ENCODE assay signal across 1 cellular context in the genomic region with DNA sequence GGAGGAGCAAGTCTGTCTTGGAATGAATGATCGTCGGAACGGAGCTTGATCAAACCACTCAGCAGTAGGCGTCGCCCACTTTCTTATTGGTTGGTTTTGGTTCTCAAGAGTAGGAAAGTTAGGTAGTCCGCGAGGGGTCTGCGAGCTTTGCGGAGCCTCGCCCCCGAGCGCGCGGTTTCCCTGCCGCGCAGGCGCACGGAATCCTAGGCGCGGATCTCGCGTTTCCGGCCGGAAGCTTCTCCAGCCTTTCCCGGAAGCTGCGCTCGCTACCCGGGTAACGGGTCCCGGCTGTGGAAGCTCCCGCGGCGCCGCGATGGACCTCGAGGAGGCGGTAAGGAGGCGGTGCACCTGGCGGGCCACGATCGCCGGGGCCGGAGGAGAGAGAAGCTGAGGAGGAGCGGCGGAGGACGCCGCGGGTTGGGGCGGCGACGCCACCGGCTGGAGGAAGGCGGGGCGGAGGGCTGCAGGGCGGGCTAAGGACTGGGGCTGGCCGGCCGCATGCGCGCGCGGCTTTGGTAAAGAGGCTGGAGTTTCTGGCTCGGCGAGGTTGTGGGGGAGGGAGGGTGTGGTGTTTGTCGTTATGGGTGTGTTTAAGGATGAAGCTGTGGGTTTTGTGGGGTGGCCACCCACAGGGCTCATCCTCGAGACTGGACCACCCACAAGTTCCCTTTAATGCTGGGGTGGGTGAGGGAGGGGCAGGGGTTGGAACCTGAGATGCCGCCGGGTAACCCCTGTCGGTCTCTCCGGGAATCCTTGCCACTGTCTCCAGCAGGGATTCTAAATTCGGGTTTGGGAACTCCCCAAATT.
TF ChIP-seq lines count a peak whose summit lies in the region.

TAF1B (plus strand) TSS at position 246 of the 807 bp plus-strand sequence; CDS start at position 314, 68 bp downstream.

TF ChIP-seq in HepG2, 621 proteins besides CTCF, POLR2A, EP300 and RAD21 (continued from another document and continues in another):
- TF ChIP-seq, protein P1, sequence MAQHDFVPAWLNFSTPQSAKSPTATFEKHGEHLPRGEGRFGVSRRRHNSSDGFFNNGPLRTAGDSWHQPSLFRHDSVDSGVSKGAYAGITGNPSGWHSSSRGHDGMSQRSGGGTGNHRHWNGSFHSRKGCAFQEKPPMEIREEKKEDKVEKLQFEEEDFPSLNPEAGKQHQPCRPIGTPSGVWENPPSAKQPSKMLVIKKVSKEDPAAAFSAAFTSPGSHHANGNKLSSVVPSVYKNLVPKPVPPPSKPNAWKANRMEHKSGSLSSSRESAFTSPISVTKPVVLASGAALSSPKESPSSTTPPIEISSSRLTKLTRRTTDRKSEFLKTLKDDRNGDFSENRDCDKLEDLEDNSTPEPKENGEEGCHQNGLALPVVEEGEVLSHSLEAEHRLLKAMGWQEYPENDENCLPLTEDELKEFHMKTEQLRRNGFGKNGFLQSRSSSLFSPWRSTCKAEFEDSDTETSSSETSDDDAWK (CRISPR knock-in tag; IDR thresholded peaks at IDR 0.05), result no peak
- TF ChIP-seq POGZ (CRISPR knock-in tag; IDR thresholded peaks at IDR 0.05) (peak; percentile 90), ZNF460 (CRISPR knock-in tag; IDR thresholded peaks at IDR 0.05; ENCODE audit: borderline replicate concordance) (no peak), ZNF549 (CRISPR knock-in tag; IDR thresholded peaks at IDR 0.05) (no peak), ZNF703 (CRISPR knock-in tag; IDR thresholded peaks at IDR 0.05; ENCODE audit: borderline replicate concordance) (peak; percentile 33; the same call in 1 of the 2 replicates), BORCS8-MEF2B (CRISPR knock-in tag; IDR thresholded peaks at IDR 0.05) (peak; percentile 74), NRL (CRISPR knock-in tag; IDR thresholded peaks at IDR 0.05; ENCODE audit: borderline replicate concordance) (peak; percentile 75; the same call in 1 of the 2 replicates), AKNA (CRISPR knock-in tag; IDR thresholded peaks at IDR 0.05; ENCODE audit: borderline replicate concordance) (peak; percentile 73; the same call in 1 of the 2 replicates), ZNF124 (CRISPR knock-in tag; IDR thresholded peaks at IDR 0.05) (0 out of 2 replicates have a peak, but pooled peaks have one; percentile 72), ZNF562 (CRISPR knock-in tag; IDR thresholded peaks at IDR 0.05; ENCODE audit: borderline replicate concordance) (no peak), THYN1 (CRISPR knock-in tag; IDR thresholded peaks at IDR 0.05; ENCODE audit: borderline replicate concordance, low read depth) (peak; percentile 88; the same call in 1 of the 2 replicates), ATF4 (CRISPR knock-in tag; IDR thresholded peaks at IDR 0.05) (peak in 1 of 2 experiments; percentile 74; a peak in 2 of 4 replicates), TRAFD1 (CRISPR knock-in tag; IDR thresholded peaks at IDR 0.05; ENCODE audit: borderline replicate concordance) (no peak), SKI (IDR thresholded peaks at IDR 0.05; ENCODE audit: partially characterized antibody) (peak; percentile 69), SIX1 (CRISPR knock-in tag; IDR thresholded peaks at IDR 0.05; ENCODE audit: borderline replicate concordance) (no peak), GABPB1 (CRISPR knock-in tag; IDR thresholded peaks at IDR 0.05) (peak; percentile 97), ZBTB34 (CRISPR knock-in tag; IDR thresholded peaks at IDR 0.05) (no peak; the same call in none of the 2 replicates)
- TF ChIP-seq, protein P2, sequence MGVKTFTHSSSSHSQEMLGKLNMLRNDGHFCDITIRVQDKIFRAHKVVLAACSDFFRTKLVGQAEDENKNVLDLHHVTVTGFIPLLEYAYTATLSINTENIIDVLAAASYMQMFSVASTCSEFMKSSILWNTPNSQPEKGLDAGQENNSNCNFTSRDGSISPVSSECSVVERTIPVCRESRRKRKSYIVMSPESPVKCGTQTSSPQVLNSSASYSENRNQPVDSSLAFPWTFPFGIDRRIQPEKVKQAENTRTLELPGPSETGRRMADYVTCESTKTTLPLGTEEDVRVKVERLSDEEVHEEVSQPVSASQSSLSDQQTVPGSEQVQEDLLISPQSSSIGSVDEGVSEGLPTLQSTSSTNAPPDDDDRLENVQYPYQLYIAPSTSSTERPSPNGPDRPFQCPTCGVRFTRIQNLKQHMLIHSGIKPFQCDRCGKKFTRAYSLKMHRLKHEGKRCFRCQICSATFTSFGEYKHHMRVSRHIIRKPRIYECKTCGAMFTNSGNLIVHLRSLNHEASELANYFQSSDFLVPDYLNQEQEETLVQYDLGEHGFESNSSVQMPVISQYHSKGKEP (CRISPR knock-in tag; IDR thresholded peaks at IDR 0.05), result peak; percentile 31; the same call in 1 of the 2 replicates
- TF ChIP-seq, protein P3, sequence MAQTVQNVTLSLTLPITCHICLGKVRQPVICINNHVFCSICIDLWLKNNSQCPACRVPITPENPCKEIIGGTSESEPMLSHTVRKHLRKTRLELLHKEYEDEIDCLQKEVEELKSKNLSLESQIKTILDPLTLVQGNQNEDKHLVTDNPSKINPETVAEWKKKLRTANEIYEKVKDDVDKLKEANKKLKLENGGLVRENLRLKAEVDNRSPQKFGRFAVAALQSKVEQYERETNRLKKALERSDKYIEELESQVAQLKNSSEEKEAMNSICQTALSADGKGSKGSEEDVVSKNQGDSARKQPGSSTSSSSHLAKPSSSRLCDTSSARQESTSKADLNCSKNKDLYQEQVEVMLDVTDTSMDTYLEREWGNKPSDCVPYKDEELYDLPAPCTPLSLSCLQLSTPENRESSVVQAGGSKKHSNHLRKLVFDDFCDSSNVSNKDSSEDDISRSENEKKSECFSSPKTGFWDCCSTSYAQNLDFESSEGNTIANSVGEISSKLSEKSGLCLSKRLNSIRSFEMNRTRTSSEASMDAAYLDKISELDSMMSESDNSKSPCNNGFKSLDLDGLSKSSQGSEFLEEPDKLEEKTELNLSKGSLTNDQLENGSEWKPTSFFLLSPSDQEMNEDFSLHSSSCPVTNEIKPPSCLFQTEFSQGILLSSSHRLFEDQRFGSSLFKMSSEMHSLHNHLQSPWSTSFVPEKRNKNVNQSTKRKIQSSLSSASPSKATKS (CRISPR knock-in tag; IDR thresholded peaks at IDR 0.05), result no peak
- TF ChIP-seq, protein P4, sequence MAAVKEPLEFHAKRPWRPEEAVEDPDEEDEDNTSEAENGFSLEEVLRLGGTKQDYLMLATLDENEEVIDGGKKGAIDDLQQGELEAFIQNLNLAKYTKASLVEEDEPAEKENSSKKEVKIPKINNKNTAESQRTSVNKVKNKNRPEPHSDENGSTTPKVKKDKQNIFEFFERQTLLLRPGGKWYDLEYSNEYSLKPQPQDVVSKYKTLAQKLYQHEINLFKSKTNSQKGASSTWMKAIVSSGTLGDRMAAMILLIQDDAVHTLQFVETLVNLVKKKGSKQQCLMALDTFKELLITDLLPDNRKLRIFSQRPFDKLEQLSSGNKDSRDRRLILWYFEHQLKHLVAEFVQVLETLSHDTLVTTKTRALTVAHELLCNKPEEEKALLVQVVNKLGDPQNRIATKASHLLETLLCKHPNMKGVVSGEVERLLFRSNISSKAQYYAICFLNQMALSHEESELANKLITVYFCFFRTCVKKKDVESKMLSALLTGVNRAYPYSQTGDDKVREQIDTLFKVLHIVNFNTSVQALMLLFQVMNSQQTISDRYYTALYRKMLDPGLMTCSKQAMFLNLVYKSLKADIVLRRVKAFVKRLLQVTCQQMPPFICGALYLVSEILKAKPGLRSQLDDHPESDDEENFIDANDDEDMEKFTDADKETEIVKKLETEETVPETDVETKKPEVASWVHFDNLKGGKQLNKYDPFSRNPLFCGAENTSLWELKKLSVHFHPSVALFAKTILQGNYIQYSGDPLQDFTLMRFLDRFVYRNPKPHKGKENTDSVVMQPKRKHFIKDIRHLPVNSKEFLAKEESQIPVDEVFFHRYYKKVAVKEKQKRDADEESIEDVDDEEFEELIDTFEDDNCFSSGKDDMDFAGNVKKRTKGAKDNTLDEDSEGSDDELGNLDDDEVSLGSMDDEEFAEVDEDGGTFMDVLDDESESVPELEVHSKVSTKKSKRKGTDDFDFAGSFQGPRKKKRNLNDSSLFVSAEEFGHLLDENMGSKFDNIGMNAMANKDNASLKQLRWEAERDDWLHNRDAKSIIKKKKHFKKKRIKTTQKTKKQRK (IDR thresholded peaks at IDR 0.05; ENCODE audit: low read length), result no peak
- TF ChIP-seq, protein P5, sequence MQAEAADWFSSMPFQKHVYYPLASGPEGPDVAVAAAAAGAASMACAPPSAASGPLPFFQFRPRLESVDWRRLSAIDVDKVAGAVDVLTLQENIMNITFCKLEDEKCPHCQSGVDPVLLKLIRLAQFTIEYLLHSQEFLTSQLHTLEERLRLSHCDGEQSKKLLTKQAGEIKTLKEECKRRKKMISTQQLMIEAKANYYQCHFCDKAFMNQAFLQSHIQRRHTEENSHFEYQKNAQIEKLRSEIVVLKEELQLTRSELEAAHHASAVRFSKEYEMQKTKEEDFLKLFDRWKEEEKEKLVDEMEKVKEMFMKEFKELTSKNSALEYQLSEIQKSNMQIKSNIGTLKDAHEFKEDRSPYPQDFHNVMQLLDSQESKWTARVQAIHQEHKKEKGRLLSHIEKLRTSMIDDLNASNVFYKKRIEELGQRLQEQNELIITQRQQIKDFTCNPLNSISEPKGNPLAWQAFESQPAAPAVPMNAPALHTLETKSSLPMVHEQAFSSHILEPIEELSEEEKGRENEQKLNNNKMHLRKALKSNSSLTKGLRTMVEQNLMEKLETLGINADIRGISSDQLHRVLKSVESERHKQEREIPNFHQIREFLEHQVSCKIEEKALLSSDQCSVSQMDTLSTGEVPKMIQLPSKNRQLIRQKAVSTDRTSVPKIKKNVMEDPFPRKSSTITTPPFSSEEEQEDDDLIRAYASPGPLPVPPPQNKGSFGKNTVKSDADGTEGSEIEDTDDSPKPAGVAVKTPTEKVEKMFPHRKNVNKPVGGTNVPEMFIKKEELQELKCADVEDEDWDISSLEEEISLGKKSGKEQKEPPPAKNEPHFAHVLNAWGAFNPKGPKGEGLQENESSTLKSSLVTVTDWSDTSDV (CRISPR knock-in tag; IDR thresholded peaks at IDR 0.05), result peak; percentile 85; the same call in 1 of the 2 replicates
- TF ChIP-seq, protein P6, sequence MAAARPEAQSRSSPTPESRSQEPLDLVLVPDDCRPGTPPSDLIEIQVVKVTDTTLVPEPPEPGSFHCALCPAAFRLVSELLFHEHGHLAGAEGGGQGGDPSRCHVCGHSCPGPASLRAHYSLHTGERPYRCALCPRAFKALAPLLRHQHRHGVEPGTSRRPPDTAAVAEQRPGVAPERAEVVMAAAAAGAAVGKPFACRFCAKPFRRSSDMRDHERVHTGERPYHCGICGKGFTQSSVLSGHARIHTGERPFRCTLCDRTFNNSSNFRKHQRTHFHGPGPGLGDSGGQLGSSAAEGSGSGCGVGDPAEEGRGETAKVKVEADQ (CRISPR knock-in tag; IDR thresholded peaks at IDR 0.05; ENCODE audit: borderline replicate concordance), result peak; percentile 95; the same call in 1 of the 2 replicates
